Comparison of ENCODE assay signal across 7 cellular contexts in the genomic region with DNA sequence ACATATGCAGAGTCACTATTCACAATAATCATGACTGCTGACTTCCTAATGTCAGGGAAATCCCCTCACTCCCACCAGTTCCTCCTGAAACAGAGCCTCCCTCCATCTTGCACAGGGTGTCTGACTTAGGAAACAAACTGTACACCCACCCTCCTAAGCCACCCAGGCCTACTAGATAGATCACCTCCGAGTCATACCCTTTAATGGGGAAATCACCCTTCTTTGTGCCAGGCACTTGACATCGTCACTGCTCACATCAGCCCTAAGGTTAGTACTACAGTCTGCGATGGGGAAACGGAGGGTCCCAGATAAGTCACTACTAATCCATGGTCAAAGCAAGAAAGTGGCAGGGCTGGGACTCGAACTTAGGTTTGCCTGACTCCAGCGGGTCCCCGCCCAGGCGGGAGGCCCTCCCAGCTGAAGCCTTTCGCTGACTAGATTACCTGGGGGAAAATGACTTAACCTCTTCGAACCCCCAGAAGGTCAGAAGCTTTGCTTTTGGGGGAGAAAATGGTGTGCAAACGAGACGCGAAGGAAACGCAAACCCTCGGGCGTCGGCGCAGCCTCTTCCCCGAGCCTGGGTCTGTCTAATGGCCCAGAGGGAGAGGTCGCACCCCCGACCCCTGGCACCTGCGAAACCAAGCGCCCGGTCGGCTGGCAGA. TPM values are rescaled to one million over a fixed set of nuclear protein-coding genes. Genes with fewer than 3 reads are reported as not detected.
A peak's percentile ranks its signal among the peaks of the same experiment; 100 is the strongest.
DNase-seq lines count a peak whose midpoint lies in the region; ATAC-seq, FAIRE-seq and TF ChIP-seq lines count a peak whose summit lies in the region.

No MANE protein-coding gene starts in this region.

- H3K27me3 ChIP-seq in right cardiac atrium (ENCODE audit: control insufficient read depth, insufficient read depth) (no peaks in the 10 kb centered on the region), small intestine (ENCODE audit: control insufficient read depth in 2 of 2, insufficient read depth in 2 of 2, low read length in 2 of 2) (no peaks in the 10 kb centered on the region)

- H3K36me3 Mint-ChIP-seq in activated naive CD4-positive, alpha-beta T cell treated with anti-CD3 and anti-CD28 coated beads, Interleukin-2, amount 50 U/mL, for 24 hours: peaks cover 3% of the 10 kb centered on the region

- H3K27me3 Mint-ChIP-seq in activated naive CD4-positive, alpha-beta T cell treated with anti-CD3 and anti-CD28 coated beads, Interleukin-2, amount 50 U/mL, for 24 hours: no peaks in the 10 kb centered on the region

- H3K9me3 Mint-ChIP-seq in activated naive CD4-positive, alpha-beta T cell treated with anti-CD3 and anti-CD28 coated beads, Interleukin-2, amount 50 U/mL, for 24 hours: no peaks in the 10 kb centered on the region

- H3K4me1 Mint-ChIP-seq in activated naive CD4-positive, alpha-beta T cell treated with anti-CD3 and anti-CD28 coated beads, Interleukin-2, amount 50 U/mL, for 24 hours: peaks cover 42% of the 10 kb centered on the region

- WGBS in right cardiac atrium: 1% methylated on average over 25 of the region's 25 CpGs
- 2% methylated on average over 25 of the region's 25 CpGs for WGBS in small intestine, 3 donors

- no peak for FAIRE-seq in small intestine (lab: Jason Lieb, UNC)

- intact Hi-C loops in right cardiac atrium (cut with DNase I): loop anchor here in 2 of 4 donors (5.0 kb wide), 2 partner anchors 36 to 41 kb away; no protein-coding TSS in a partner anchor

- TF ChIP-seq POLR2A in Raji (IDR thresholded peaks at IDR 0.05; ENCODE audit: insufficient read depth, low read depth, low read length): peak; percentile 31; the same call in 1 of the 2 replicates

- peak overlapping the region; percentile 98 for H3K27ac ChIP-seq in right cardiac atrium (ENCODE audit: low read length)
- H3K27ac ChIP-seq in small intestine (ENCODE audit: low read depth in 1 of 2, low read length in 1 of 2): peak overlapping the region; percentile 95 to 98

- DNase-seq in right cardiac atrium (no peak), small intestine (no peak)

- H3K4me3 ChIP-seq in right cardiac atrium (ENCODE audit: low read length) (peak overlapping the region; percentile 97), small intestine (ENCODE audit: low read depth in 1 of 2, low read length in 2 of 2) (peak overlapping the region; percentile 72 to 90)

- peaks cover 4% of the 10 kb centered on the region for H3K4me1 ChIP-seq in right cardiac atrium (ENCODE audit: control insufficient read depth, insufficient read depth, low read length)
- H3K4me1 ChIP-seq in small intestine (ENCODE audit: control insufficient read depth in 2 of 2, insufficient read depth in 1 of 2, low read depth in 1 of 2, low read length in 1 of 2): peaks cover 2% of the 10 kb centered on the region in 2 donors

- peak overlapping the region; percentile 98 for H3K27ac Mint-ChIP-seq in activated naive CD4-positive, alpha-beta T cell treated with anti-CD3 and anti-CD28 coated beads, Interleukin-2, amount 50 U/mL, for 24 hours

- H3K4me3 Mint-ChIP-seq in activated naive CD4-positive, alpha-beta T cell treated with anti-CD3 and anti-CD28 coated beads, Interleukin-2, amount 50 U/mL, for 24 hours: peak overlapping the region; percentile 88

- H3K9me3 ChIP-seq in right cardiac atrium (ENCODE audit: control insufficient read depth, low read length) (no peaks in the 10 kb centered on the region), small intestine (ENCODE audit: control insufficient read depth, low read depth) (no peaks in the 10 kb centered on the region)

- no peaks in the 10 kb centered on the region for H3K36me3 ChIP-seq in small intestine (ENCODE audit: control insufficient read depth in 2 of 2, insufficient read depth in 2 of 2, low read length in 2 of 2)

- ATAC-seq in GM18499 (IDR thresholded peaks at IDR 0.05; ENCODE audit: insufficient read depth, unreplicated experiment) (peak; percentile 29), HG03039 (IDR thresholded peaks at IDR 0.05; ENCODE audit: unreplicated experiment) (peak; percentile 22), right cardiac atrium (peak in 1 of 2 donors; percentile 0), HG03108 (IDR thresholded peaks at IDR 0.05; ENCODE audit: unreplicated experiment) (no peak)

RNA-seq across cellular contexts. Expression of a gene that starts 3.4 kb away (rescaled TPM):
- total RNA-seq in right cardiac atrium: 100 to 1,000 TPM in 2 of 4 donors, 10 to 100 TPM in 2; 80.7 to 108 (median 94.2) TPM
- polyA plus RNA-seq in right cardiac atrium: 81.2 TPM
- 10 to 100 TPM; 19.5 to 48.2 (median 30.0) TPM for polyA plus RNA-seq in small intestine

RNA-seq across cellular contexts. Expression of a gene that starts 26.9 kb away (rescaled TPM):
- 1 to 10 TPM in 3 of 4 donors, under 1 TPM in 1; 0.91 to 2.9 (median 1.7) TPM for total RNA-seq in right cardiac atrium
- polyA plus RNA-seq in right cardiac atrium: 2.1 TPM
- polyA plus RNA-seq in small intestine: 1 to 10 TPM in 1 of 3 donors, under 1 TPM in 1, not detected in 1; 0.22 to 1.3 TPM

RNA-seq across cellular contexts. Expression of a gene that starts 28.5 kb away (rescaled TPM):
- 10 to 100 TPM; 43.7 to 74.6 (median 67.9) TPM for total RNA-seq in right cardiac atrium
- polyA plus RNA-seq in right cardiac atrium: 78.1 TPM
- polyA plus RNA-seq in small intestine: 100 to 1,000 TPM; 128 to 186 (median 135) TPM

RNA-seq across cellular contexts. Expression of a gene that starts 46.5 kb away (rescaled TPM):
- 10 to 100 TPM; 28.2 to 48.4 (median 34.7) TPM for total RNA-seq in right cardiac atrium
- polyA plus RNA-seq in right cardiac atrium (34.3 TPM), small intestine (10 to 100 TPM in 2 of 3 donors, 1 to 10 TPM in 1; 7.6 to 30.2 (median 16.7) TPM)

RNA-seq across cellular contexts. Expression of a gene that starts 50.9 kb away (rescaled TPM):
- total RNA-seq in right cardiac atrium: 100 to 1,000 TPM; 134 to 167 (median 146) TPM
- polyA plus RNA-seq in right cardiac atrium (247 TPM), small intestine (100 to 1,000 TPM; 243 to 310 (median 253) TPM)
